ENCODE assay signal across 14 cellular contexts in the genomic region with DNA sequence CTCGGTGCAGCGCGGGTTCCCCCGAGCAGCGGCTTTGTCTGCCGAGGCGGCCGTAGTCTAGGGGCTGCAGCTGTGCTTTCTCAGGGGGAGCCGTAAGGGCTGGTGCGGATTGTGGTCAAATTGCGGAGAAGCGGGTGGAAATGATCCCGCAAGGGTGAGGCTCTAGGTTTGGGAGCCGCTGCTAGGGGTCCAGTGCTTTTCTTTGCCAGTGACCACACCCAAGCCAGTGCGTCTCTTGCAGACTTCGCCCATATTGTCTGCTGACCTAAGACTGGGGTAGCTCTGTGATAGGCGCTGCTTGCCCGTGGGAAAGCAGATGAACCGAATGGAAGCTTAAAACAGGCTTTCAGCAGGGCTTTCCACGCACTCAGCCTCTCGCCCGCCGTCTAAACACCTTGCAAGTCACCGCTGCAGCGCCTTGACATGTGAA. TPM values are rescaled to one million over a fixed set of nuclear protein-coding genes. Genes with fewer than 3 reads are reported as not detected.
A peak's percentile ranks its signal among the peaks of the same experiment; 100 is the strongest.
DNase-seq lines count a peak whose midpoint lies in the region; ATAC-seq and TF ChIP-seq lines count a peak whose summit lies in the region.
"Had no signal": no experiment of that assay in that cellular context is flagged by ENCODE, and none has a peak within 500 bp of the region (broad histone marks: within the 10 kb centered on the region; RNA-seq: fewer than 3 reads in every experiment).

No MANE protein-coding gene starts in this region.

- H3K27ac Mint-ChIP-seq in GM23338 (no peak overlapping the region), naive B cell (no peak overlapping the region)

- no peaks in the 10 kb centered on the region for H3K9me2 ChIP-seq in GM23338 (ENCODE audit: insufficient read depth)

- 0 out of 2 replicates have a peak, but pooled peaks cover 5% of the 10 kb centered on the region for H3F3A ChIP-seq in GM23338 (replicated peaks; ENCODE audit: low read depth)

- H3K9ac ChIP-seq in BLaER1 = no peak overlapping the region

- H3K4me1 ChIP-seq in BLaER1 = peaks cover 38% of the 10 kb centered on the region
- H3K4me1 ChIP-seq in GM23338 (ENCODE audit: insufficient read depth) = peaks cover 8% of the 10 kb centered on the region

- H3K27me3 ChIP-seq in BLaER1 (peaks cover 91% of the 10 kb centered on the region), GM23338 (ENCODE audit: insufficient read depth) (peaks cover 91% of the 10 kb centered on the region)

- H3K9me3 Mint-ChIP-seq in GM23338 = no peaks in the 10 kb centered on the region
- H3K9me3 Mint-ChIP-seq in naive B cell = no peaks in the 10 kb centered on the region

- H4K20me1 ChIP-seq in BLaER1 (peaks cover 66% of the 10 kb centered on the region), GM23338 (replicated peaks; ENCODE audit: insufficient read depth) (peaks cover 25% of the 10 kb centered on the region)

- H3K4me1 Mint-ChIP-seq in GM23338 = peaks cover 6% of the 10 kb centered on the region; the same call in 2 of the 3 replicates
- H3K4me1 Mint-ChIP-seq in naive B cell = peaks cover 9 to 21% (median 16%) of the 10 kb centered on the region in 3 donors

- peak overlapping the region; percentile 64 for H3K4me3 Mint-ChIP-seq in GM23338
- peak overlapping the region in 6 of 8 donors; percentile 19 to 77 (median 62) for H3K4me3 Mint-ChIP-seq in naive B cell

- H3K27ac ChIP-seq in BLaER1 (no peak overlapping the region), GM23338 (ENCODE audit: low read depth) (no peak overlapping the region), angular gyrus (ENCODE audit: low read depth, low read length) (peak overlapping the region; percentile 16)
- H3K27ac ChIP-seq: coronary artery, pancreas had no signal

- no peaks in the 10 kb centered on the region for H3K36me3 Mint-ChIP-seq in GM23338 (ENCODE audit: low read depth)
- H3K36me3 Mint-ChIP-seq in naive B cell = no peaks in the 10 kb centered on the region

- H2AFZ ChIP-seq in GM23338 = no peak overlapping the region

- TF ChIP-seq CTCF in GM23338 (conservative IDR thresholded peaks at IDR 0.05; ENCODE audit: low read depth in 2 of 2) = no peak

- DNase-seq in GM23338 (ENCODE audit: low spot score) (peak; percentile 33), naive B cell (no peak), medulla oblongata (ENCODE audit: extremely low spot score) (no peak)
- DNase-seq: GOT3, left cardiac atrium, NCI-H1930, T-helper 2 cell had no signal

- H3K36me3 ChIP-seq in BLaER1 = no peaks in the 10 kb centered on the region
- no peaks in the 10 kb centered on the region for H3K36me3 ChIP-seq in GM23338 (ENCODE audit: insufficient read depth)
- H3K36me3 ChIP-seq: pancreas had no signal

- no peaks in the 10 kb centered on the region for H3K9me3 ChIP-seq in BLaER1
- H3K9me3 ChIP-seq: pancreas had no signal

- peaks cover 58% of the 10 kb centered on the region for H3K27me3 Mint-ChIP-seq in GM23338 (ENCODE audit: insufficient read depth, low read depth, poor library complexity)
- peaks cover 51 to 61% (median 61%) of the 10 kb centered on the region in 3 donors for H3K27me3 Mint-ChIP-seq in naive B cell

- H3K79me2 ChIP-seq in GM23338 (replicated peaks; ENCODE audit: insufficient read depth) = no peaks in the 10 kb centered on the region

- peak; percentile 2 for ATAC-seq in GM23338
- ATAC-seq in naive B cell (ENCODE audit: low read depth in 2 of 2) = no peak
- ATAC-seq in GM21825 (IDR thresholded peaks at IDR 0.05; ENCODE audit: unreplicated experiment) = no peak
- no peak for ATAC-seq in HG03565 (IDR thresholded peaks at IDR 0.05; ENCODE audit: unreplicated experiment)
- ATAC-seq in GM19452 (IDR thresholded peaks at IDR 0.05; ENCODE audit: unreplicated experiment) = no peak
- ATAC-seq: left cardiac atrium, pancreas had no signal

- peak overlapping the region; percentile 100 for H3K4me2 ChIP-seq in BLaER1
- peak overlapping the region; percentile 96 for H3K4me2 ChIP-seq in GM23338

- peak overlapping the region; percentile 73 for H3K4me3 ChIP-seq in BLaER1
- peak overlapping the region; percentile 82 for H3K4me3 ChIP-seq in GM23338

TF ChIP-seq in GM23338, 12 proteins besides CTCF, POLR2A, EP300 and RAD21 (continues in another document):
- TF ChIP-seq EZH2 (IDR thresholded peaks at IDR 0.05; ENCODE audit: low read depth, unreplicated experiment) (no peak), JUNB (IDR thresholded peaks at IDR 0.05; ENCODE audit: unreplicated experiment) (no peak), CREB1 (CRISPR knock-in tag; IDR thresholded peaks at IDR 0.05; ENCODE audit: low read depth) (no peak), EZH2phosphoT487 (IDR thresholded peaks at IDR 0.05; ENCODE audit: unreplicated experiment) (peak; percentile 3), REST (IDR thresholded peaks at IDR 0.05; ENCODE audit: unreplicated experiment) (no peak), STAT1 (IDR thresholded peaks at IDR 0.05; ENCODE audit: unreplicated experiment) (no peak)

RNA-seq across cellular contexts. Expression of gene DPYSL5, which starts 2.1 kb away (rescaled TPM):
- total RNA-seq in GM23338 (2014; rRNA removed; shearing (Covaris generic)) = 8.1 and 10.3 TPM in 2 replicates
- polyA plus RNA-seq in GM23338 (2016; fragmentation: Nextera tagmentation; extraction: Ambion mirVana) = 2.6 and 3.1 TPM in 2 replicates
- polyA plus RNA-seq in naive B cell (ENCODE audit: low read depth in 6 of 6) = not detected
- total RNA-seq: left cardiac atrium had no signal
